23 cellular contexts compared by ENCODE assay signal in the genomic region with DNA sequence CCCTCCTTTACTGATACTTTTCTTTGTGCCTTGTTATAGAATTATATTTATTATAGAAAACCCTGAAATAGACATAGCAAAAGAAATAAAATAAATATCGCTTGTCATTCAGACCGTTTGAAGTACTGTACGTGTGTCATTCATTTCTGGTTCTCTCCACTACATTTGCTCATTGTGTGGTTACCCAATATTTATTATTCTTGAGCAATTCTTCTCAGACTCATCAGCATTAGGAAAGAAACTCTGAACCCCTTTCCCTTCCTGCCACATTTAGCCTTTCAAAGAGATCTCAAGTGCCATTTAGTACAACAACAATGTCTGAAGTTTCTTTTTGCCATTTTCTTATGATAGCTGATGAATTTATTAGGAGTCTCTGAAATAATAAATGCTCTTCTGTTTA.
DNase-seq lines count a peak whose midpoint lies in the region; ATAC-seq and TF ChIP-seq lines count a peak whose summit lies in the region.
"Had no signal": no experiment of that assay in that cellular context is flagged by ENCODE, and none has a peak within 500 bp of the region (broad histone marks: within the 10 kb centered on the region; RNA-seq: fewer than 3 reads in every experiment).

No MANE protein-coding gene starts in this region.

- no peak overlapping the region for H2BK15ac ChIP-seq in mesendoderm (replicated peaks; ENCODE audit: low read depth)

- no peak overlapping the region for H2AK5ac ChIP-seq in mesendoderm (ENCODE audit: low read length)

- no peak overlapping the region for H3K4me2 ChIP-seq in mesendoderm (ENCODE audit: low read length)

- no peak overlapping the region for H3K23ac ChIP-seq in mesendoderm (ENCODE audit: low read length)

- 37% methylated on average over 3 of the region's 3 CpGs for WGBS in right lobe of liver (ENCODE audit: insufficient coverage, low coverage, low lambda C conversion rate, missing lambda C conversion rate)
- no CpG with 5 or more reads among the region's 3 CpGs for WGBS in mesendoderm (ENCODE audit: extremely low coverage, insufficient coverage, low lambda C conversion rate)

- no peaks in the 10 kb centered on the region for H3K79me1 ChIP-seq in mesendoderm (ENCODE audit: low read length)

- H3K36me3 ChIP-seq in right lobe of liver, result no peaks in the 10 kb centered on the region
- H3K36me3 ChIP-seq in mesendoderm (ENCODE audit: control insufficient read depth, insufficient read depth, low read length), result no peaks in the 10 kb centered on the region
- H3K36me3 ChIP-seq: ascending aorta had no signal

- H3K4ac ChIP-seq in mesendoderm (ENCODE audit: low read depth, low read length), result no peak overlapping the region

- peak in 3 of 4 donors; percentile 45 to 77 (median 71) for ATAC-seq in right lobe of liver
- ATAC-seq in GM21360 (IDR thresholded peaks at IDR 0.05; ENCODE audit: unreplicated experiment), result no peak
- ATAC-seq: activated CD8-positive, alpha-beta T cell treated with anti-CD3 and anti-CD28 coated beads, Interleukin-2, amount 10 ng/mL, durations not matched to agents 7 days and 5 days; foreskin keratinocyte; PC-3 had no signal

- H3K18ac ChIP-seq in mesendoderm (ENCODE audit: low read length), result no peak overlapping the region

- no peak overlapping the region for H2BK5ac ChIP-seq in mesendoderm (ENCODE audit: low read length)

- intact Hi-C loops in right lobe of liver (cut with DNase I), result no loop called here

- no peaks in the 10 kb centered on the region for H3K9me3 ChIP-seq in right lobe of liver
- H3K9me3 ChIP-seq: ascending aorta had no signal

- H3K4me1 ChIP-seq in right lobe of liver, result no peaks in the 10 kb centered on the region
- no peaks in the 10 kb centered on the region for H3K4me1 ChIP-seq in mesendoderm (ENCODE audit: control insufficient read depth, low read depth, low read length)
- H3K4me1 ChIP-seq: ascending aorta, foreskin keratinocyte had no signal

- no peak overlapping the region for H2BK120ac ChIP-seq in mesendoderm (ENCODE audit: low read depth, low read length)

- H3K4me3 ChIP-seq in AG10803 (ENCODE audit: low read length) (no peak overlapping the region), cardiac fibroblast (replicated peaks in 1 of 2; ENCODE audit: low read depth in 2 of 2, low read length in 2 of 2) (no peak overlapping the region), right lobe of liver (no peak overlapping the region), mesendoderm (ENCODE audit: low read length) (no peak overlapping the region)
- H3K4me3 ChIP-seq: ascending aorta had no signal

- H3K27ac ChIP-seq in right lobe of liver (no peak overlapping the region), mesendoderm (ENCODE audit: low read depth, low read length) (no peak overlapping the region)
- H3K27ac ChIP-seq: ascending aorta, foreskin keratinocyte had no signal

- no peak overlapping the region for H4K8ac ChIP-seq in mesendoderm (ENCODE audit: low read depth, low read length)

- TF ChIP-seq CTCF in AG10803 (conservative IDR thresholded peaks at IDR 0.05; ENCODE audit: low read length) (no peak), cardiac fibroblast (IDR thresholded peaks at IDR 0.05; ENCODE audit: low read depth, low read length) (no peak), right lobe of liver (IDR thresholded peaks at IDR 0.05) (no peak)

- H3K56ac ChIP-seq in mesendoderm (ENCODE audit: low read length), result no peak overlapping the region

- H3K79me2 ChIP-seq in mesendoderm (ENCODE audit: control insufficient read depth, insufficient read depth, low read length), result no peaks in the 10 kb centered on the region

- TF ChIP-seq POLR2A in right lobe of liver (IDR thresholded peaks at IDR 0.05), result no peak

- H3K27me3 ChIP-seq in right lobe of liver (no peaks in the 10 kb centered on the region), mesendoderm (ENCODE audit: insufficient read depth, low read length, poor library complexity) (no peaks in the 10 kb centered on the region)
- H3K27me3 ChIP-seq: ascending aorta, foreskin keratinocyte had no signal

- no peak overlapping the region for H3K9ac ChIP-seq in mesendoderm (ENCODE audit: low read length)

- DNase-seq in AG10803 (ENCODE audit: low read depth), result peak; percentile 37
- DNase-seq in LHCN-M2 (ENCODE audit: low read depth), result peak; percentile 37
- DNase-seq in cardiac fibroblast (ENCODE audit: low read depth in 2 of 2), result peak; percentile 21 to 76
- DNase-seq in right lobe of liver, result no peak
- no peak for DNase-seq in mesendoderm
- no peak for DNase-seq in SK-N-DZ (ENCODE audit: low spot score)
- DNase-seq in NAMALWA (ENCODE audit: low spot score), result no peak
- DNase-seq: ACHN; activated B cell treated with CpG ODN at 0.5 μM for 24 hours; activated CD8-positive, alpha-beta T cell treated with anti-CD3 and anti-CD28 coated beads, Interleukin-2, amount 10 ng/mL, durations not matched to agents 7 days and 5 days; activated naive CD4-positive, alpha-beta T cell treated with Interleukin-2 at 50 U/mL for 16 hours; activated T-cell treated with anti-CD3 and anti-CD28 coated beads, Interleukin-2, amount 50 U/mL, for 24 hours; CD4-positive, CD25-positive, alpha-beta regulatory T cell; DMS153; foreskin keratinocyte; KBM-7; kidney glomerular epithelial cell; NCI-H748 treated with DMSO at 0.1 percent for 48 hours; PC-3; stimulated activated CD8-positive, alpha-beta memory T cell treated with anti-CD3 and anti-CD28 coated beads, Interleukin-4, amount 100 ng/mL, for 48 hours; substantia nigra had no signal

- no peak overlapping the region for H4K5ac ChIP-seq in mesendoderm (ENCODE audit: low read length)

Comparison
In these comparisons a context has a peak if more than half of its experiments do, and no peak if none do; other contexts are left out.
1. DNase-seq: peak in AG10803 (single experiment), LHCN-M2 (single experiment) and cardiac fibroblast (2 of 2); none in right lobe of liver (0 of 3), mesendoderm (single experiment), SK-N-DZ (single experiment) and NAMALWA (single experiment).